Comparison of ENCODE assay signal across 9 cellular contexts in genomic region chr5:141822134-141822533, GRCh38. TPM values are rescaled to one million over a fixed set of nuclear protein-coding genes. Genes with fewer than 3 reads are reported as not detected.
DNase-seq lines count a peak whose midpoint lies in the region; ATAC-seq, FAIRE-seq and TF ChIP-seq lines count a peak whose summit lies in the region.
"Had no signal": no experiment of that assay in that cellular context is flagged by ENCODE, and none has a peak within 500 bp of the region (broad histone marks: within the 10 kb centered on the region; RNA-seq: fewer than 3 reads in every experiment).

No MANE protein-coding gene starts in this region.

- no peak for FAIRE-seq in kidney (lab: Jason Lieb, UNC)

- no peaks in the 10 kb centered on the region for H3K9me3 ChIP-seq in breast epithelium
- H3K9me3 ChIP-seq in kidney (ENCODE audit: control insufficient read depth in 1 of 2, low read length in 2 of 2): no peaks in the 10 kb centered on the region
- no peaks in the 10 kb centered on the region for H3K9me3 ChIP-seq in tibial artery

- no peaks in the 10 kb centered on the region for H3K4me1 Mint-ChIP-seq in activated naive CD4-positive, alpha-beta T cell treated with anti-CD3 and anti-CD28 coated beads, Interleukin-2, amount 10 ng/mL, durations not matched to agents 7 days and 5 days
- peaks cover 0 to 3% (median 0%) of the 10 kb centered on the region in 4 donors for H3K4me1 Mint-ChIP-seq in naive thymus-derived CD8-positive, alpha-beta T cell
- H3K4me1 Mint-ChIP-seq: natural killer cell had no signal

- peaks cover 58% of the 10 kb centered on the region for H3K27me3 Mint-ChIP-seq in activated naive CD4-positive, alpha-beta T cell treated with anti-CD3 and anti-CD28 coated beads, Interleukin-2, amount 10 ng/mL, durations not matched to agents 7 days and 5 days
- peaks cover 1 to 7% (median 4%) of the 10 kb centered on the region in 5 donors for H3K27me3 Mint-ChIP-seq in naive thymus-derived CD8-positive, alpha-beta T cell

- no peak for ATAC-seq in GM21447 (IDR thresholded peaks at IDR 0.05; ENCODE audit: unreplicated experiment)
- ATAC-seq in naive thymus-derived CD8-positive, alpha-beta T cell: no peak
- ATAC-seq: natural killer cell had no signal

- H3K9me3 Mint-ChIP-seq in activated naive CD4-positive, alpha-beta T cell treated with anti-CD3 and anti-CD28 coated beads, Interleukin-2, amount 10 ng/mL, durations not matched to agents 7 days and 5 days: no peaks in the 10 kb centered on the region
- H3K9me3 Mint-ChIP-seq in naive thymus-derived CD8-positive, alpha-beta T cell: no peaks in the 10 kb centered on the region
- H3K9me3 Mint-ChIP-seq: natural killer cell had no signal

- no peaks in the 10 kb centered on the region for H3K27me3 ChIP-seq in breast epithelium
- no peaks in the 10 kb centered on the region for H3K27me3 ChIP-seq in tibial artery

- H3K9ac ChIP-seq in kidney (ENCODE audit: low read length in 2 of 2): no peak overlapping the region

- intact Hi-C loops in breast epithelium (cut with DNase I; ENCODE audit: low total_unique reads) (no loop called here), kidney (cut with DNase I) (no loop called here), tibial artery (cut with DNase I; ENCODE audit: low total_unique reads) (no loop called here)

- TF ChIP-seq POLR2A in breast epithelium (IDR thresholded peaks at IDR 0.05): no peak

- no peak overlapping the region for H3K27ac Mint-ChIP-seq in activated naive CD4-positive, alpha-beta T cell treated with anti-CD3 and anti-CD28 coated beads, Interleukin-2, amount 10 ng/mL, durations not matched to agents 7 days and 5 days
- H3K27ac Mint-ChIP-seq in naive thymus-derived CD8-positive, alpha-beta T cell: no peak overlapping the region
- H3K27ac Mint-ChIP-seq: natural killer cell had no signal

- H3K4me1 ChIP-seq in breast epithelium (no peaks in the 10 kb centered on the region), kidney (ENCODE audit: control insufficient read depth in 1 of 2, insufficient read depth in 1 of 2, low read depth in 1 of 2, low read length in 2 of 2) (peaks cover 4 to 9% of the 10 kb centered on the region in 2 donors), tibial artery (peaks cover 0 to 20% (median 13%) of the 10 kb centered on the region in 4 donors)

- no peaks in the 10 kb centered on the region for H3K36me3 ChIP-seq in breast epithelium
- H3K36me3 ChIP-seq in kidney (ENCODE audit: control insufficient read depth in 1 of 2, insufficient read depth in 2 of 2, low read length in 2 of 2): no peaks in the 10 kb centered on the region
- no peaks in the 10 kb centered on the region for H3K36me3 ChIP-seq in tibial artery

- TF ChIP-seq CTCF in LNCaP clone FGC (IDR thresholded peaks at IDR 0.05; ENCODE audit: control insufficient read depth, extremely low read depth, insufficient read depth): no peak
- TF ChIP-seq CTCF in breast epithelium (IDR thresholded peaks at IDR 0.05): no peak
- no peak for TF ChIP-seq CTCF in kidney (IDR thresholded peaks at IDR 0.05; ENCODE audit: borderline replicate concordance, extremely low read depth, insufficient read depth)
- TF ChIP-seq CTCF in tibial artery (IDR thresholded peaks at IDR 0.05): no peak

- peak; percentile 62 for DNase-seq in LNCaP clone FGC (ENCODE audit: low read depth)
- DNase-seq in breast epithelium (ENCODE audit: low spot score in 2 of 2): peak in 1 of 2 donors; percentile 61
- DNase-seq in kidney: peak; percentile 86
- peak; percentile 47 to 78 for DNase-seq in tibial artery
- no peak for DNase-seq in activated naive CD4-positive, alpha-beta T cell treated with anti-CD3 and anti-CD28 coated beads, Interleukin-2, amount 10 ng/mL, durations not matched to agents 7 days and 5 days
- no peak for DNase-seq in naive thymus-derived CD8-positive, alpha-beta T cell
- DNase-seq: natural killer cell, NCI-H1417 treated with DMSO at 0.1 percent for 48 hours had no signal

- H3K4me3 Mint-ChIP-seq in activated naive CD4-positive, alpha-beta T cell treated with anti-CD3 and anti-CD28 coated beads, Interleukin-2, amount 10 ng/mL, durations not matched to agents 7 days and 5 days: no peak overlapping the region
- H3K4me3 Mint-ChIP-seq in naive thymus-derived CD8-positive, alpha-beta T cell: no peak overlapping the region
- H3K4me3 Mint-ChIP-seq: natural killer cell had no signal

- no peaks in the 10 kb centered on the region for H3K36me3 Mint-ChIP-seq in activated naive CD4-positive, alpha-beta T cell treated with anti-CD3 and anti-CD28 coated beads, Interleukin-2, amount 10 ng/mL, durations not matched to agents 7 days and 5 days
- no peaks in the 10 kb centered on the region for H3K36me3 Mint-ChIP-seq in naive thymus-derived CD8-positive, alpha-beta T cell
- H3K36me3 Mint-ChIP-seq: natural killer cell had no signal

- POLR2A ChIA-PET in naive thymus-derived CD8-positive, alpha-beta T cell (lab: Charles Lee): no interaction called here

- H3K27ac ChIP-seq in breast epithelium (peak overlapping the region; percentile 48 to 66), kidney (ENCODE audit: low read depth in 2 of 2, low read length in 2 of 2) (peak overlapping the region in 1 of 2 donors; percentile 45), tibial artery (peak overlapping the region; percentile 70 to 71)

- H3K4me3 ChIP-seq in LNCaP clone FGC (ENCODE audit: low read depth, low read length): no peak overlapping the region
- no peak overlapping the region for H3K4me3 ChIP-seq in breast epithelium
- H3K4me3 ChIP-seq in kidney (ENCODE audit: low read length in 2 of 2): no peak overlapping the region
- H3K4me3 ChIP-seq in tibial artery: no peak overlapping the region

- CTCF ChIA-PET in activated naive CD4-positive, alpha-beta T cell treated with anti-CD3 and anti-CD28 coated beads, Interleukin-2, amount 10 ng/mL, durations not matched to agents 7 days and 5 days (lab: Charles Lee): interaction anchor here (0.5 to 3.1 kb wide), 4 partner anchors 11 to 635 kb away, joined by 3 to 11 read pairs (median 6); partner anchors contain the start of gene PCDHB9

RNA-seq across cellular contexts. Expression of gene PCDH1, which starts 56.1 kb away (rescaled TPM):
- total RNA-seq in breast epithelium: 10 to 100 TPM; 28.3 to 72.7 (median 65.9) TPM
- total RNA-seq in kidney: 147 TPM
- 37.3 TPM for polyA plus RNA-seq in kidney (ENCODE audit: insufficient read depth, low read depth, low replicate concordance)
- total RNA-seq in naive thymus-derived CD8-positive, alpha-beta T cell: not detected
- polyA plus RNA-seq in naive thymus-derived CD8-positive, alpha-beta T cell: 1 to 10 TPM in 1 of 3 donors, under 1 TPM in 1, not detected in 1; 0.06 to 1.3 TPM

Comparison
In these comparisons a context has a peak if more than half of its experiments do, and no peak if none do; other contexts are left out.
1. DNase-seq: peak in LNCaP clone FGC (single experiment), kidney (single experiment) and tibial artery (2 of 2); none in activated naive CD4-positive, alpha-beta T cell treated with anti-CD3 and anti-CD28 coated beads, Interleukin-2, amount 10 ng/mL, durations not matched to agents 7 days and 5 days (single experiment) and naive thymus-derived CD8-positive, alpha-beta T cell (0 of 10).
2. RNA of gene PCDH1, which starts 56.1 kb away (total RNA-seq): 147 TPM in kidney (single experiment) and 28.3 to 72.7 TPM in breast epithelium; not detected in naive thymus-derived CD8-positive, alpha-beta T cell; every median in the first group is over 10 times any median in the second.